ENCODE assay signal across 1 cellular context in the genomic region with DNA sequence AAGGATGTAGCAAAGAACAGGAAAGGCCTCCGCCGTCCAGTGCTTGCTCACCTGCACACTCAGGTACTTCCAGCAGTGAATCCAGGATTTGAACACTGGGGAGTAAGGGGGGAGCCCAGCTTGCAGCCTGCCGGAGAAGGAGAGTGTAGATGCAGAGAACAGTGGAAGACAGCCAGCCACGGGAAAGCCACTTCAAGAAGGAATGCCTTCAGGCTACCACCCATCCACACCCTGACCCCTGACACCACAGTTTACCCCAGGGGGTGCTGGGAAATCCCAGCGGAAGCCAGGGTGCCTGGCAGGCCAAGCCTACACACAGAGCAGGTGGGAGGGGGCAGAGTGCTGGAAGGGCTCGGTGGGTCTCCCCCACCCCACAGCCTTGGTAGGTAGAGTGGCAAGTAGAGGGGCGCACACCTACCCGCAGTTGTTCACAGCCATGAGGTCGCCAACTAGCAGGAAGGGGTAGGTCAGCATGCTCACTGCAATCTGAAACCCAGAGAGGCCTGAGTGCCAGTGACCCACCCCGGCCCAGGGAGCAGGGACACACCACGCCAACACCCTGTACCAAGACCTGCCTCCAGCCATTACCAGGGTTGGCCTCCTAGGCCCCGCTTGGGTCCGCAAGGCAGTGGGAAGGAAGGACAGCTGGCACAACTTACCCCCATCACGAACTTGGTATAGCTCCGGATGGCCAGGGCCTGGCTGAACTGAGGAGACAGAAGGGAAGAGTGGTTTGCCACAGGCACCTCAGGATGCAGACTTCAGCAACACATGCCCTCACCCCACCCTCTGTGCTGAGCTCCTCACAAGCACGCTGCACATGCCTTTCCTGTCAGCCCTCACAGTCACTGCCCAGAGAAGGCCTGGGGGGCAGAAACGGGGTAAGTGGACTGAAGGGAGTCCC.
TF ChIP-seq lines count a peak whose summit lies in the region.

No MANE protein-coding gene starts in this region.

TF ChIP-seq in GM23338, 12 proteins besides CTCF, POLR2A, EP300 and RAD21:
- TF ChIP-seq CREB1 (CRISPR knock-in tag; IDR thresholded peaks at IDR 0.05; ENCODE audit: low read depth) (no peak), NANOG (IDR thresholded peaks at IDR 0.05; ENCODE audit: borderline replicate concordance) (no peak), POLR2AphosphoS5 (IDR thresholded peaks at IDR 0.05; ENCODE audit: low read depth) (no peak), ZNF114 (CRISPR knock-in tag; IDR thresholded peaks at IDR 0.05) (no peak), ZNF331 (CRISPR knock-in tag; IDR thresholded peaks at IDR 0.05; ENCODE audit: low read depth) (no peak), EZH2 (IDR thresholded peaks at IDR 0.05; ENCODE audit: low read depth, unreplicated experiment) (no peak), EZH2phosphoT487 (IDR thresholded peaks at IDR 0.05; ENCODE audit: unreplicated experiment) (no peak), STAT1 (IDR thresholded peaks at IDR 0.05; ENCODE audit: unreplicated experiment) (no peak), JUNB (IDR thresholded peaks at IDR 0.05; ENCODE audit: unreplicated experiment) (no peak)
- TF ChIP-seq, protein P1, sequence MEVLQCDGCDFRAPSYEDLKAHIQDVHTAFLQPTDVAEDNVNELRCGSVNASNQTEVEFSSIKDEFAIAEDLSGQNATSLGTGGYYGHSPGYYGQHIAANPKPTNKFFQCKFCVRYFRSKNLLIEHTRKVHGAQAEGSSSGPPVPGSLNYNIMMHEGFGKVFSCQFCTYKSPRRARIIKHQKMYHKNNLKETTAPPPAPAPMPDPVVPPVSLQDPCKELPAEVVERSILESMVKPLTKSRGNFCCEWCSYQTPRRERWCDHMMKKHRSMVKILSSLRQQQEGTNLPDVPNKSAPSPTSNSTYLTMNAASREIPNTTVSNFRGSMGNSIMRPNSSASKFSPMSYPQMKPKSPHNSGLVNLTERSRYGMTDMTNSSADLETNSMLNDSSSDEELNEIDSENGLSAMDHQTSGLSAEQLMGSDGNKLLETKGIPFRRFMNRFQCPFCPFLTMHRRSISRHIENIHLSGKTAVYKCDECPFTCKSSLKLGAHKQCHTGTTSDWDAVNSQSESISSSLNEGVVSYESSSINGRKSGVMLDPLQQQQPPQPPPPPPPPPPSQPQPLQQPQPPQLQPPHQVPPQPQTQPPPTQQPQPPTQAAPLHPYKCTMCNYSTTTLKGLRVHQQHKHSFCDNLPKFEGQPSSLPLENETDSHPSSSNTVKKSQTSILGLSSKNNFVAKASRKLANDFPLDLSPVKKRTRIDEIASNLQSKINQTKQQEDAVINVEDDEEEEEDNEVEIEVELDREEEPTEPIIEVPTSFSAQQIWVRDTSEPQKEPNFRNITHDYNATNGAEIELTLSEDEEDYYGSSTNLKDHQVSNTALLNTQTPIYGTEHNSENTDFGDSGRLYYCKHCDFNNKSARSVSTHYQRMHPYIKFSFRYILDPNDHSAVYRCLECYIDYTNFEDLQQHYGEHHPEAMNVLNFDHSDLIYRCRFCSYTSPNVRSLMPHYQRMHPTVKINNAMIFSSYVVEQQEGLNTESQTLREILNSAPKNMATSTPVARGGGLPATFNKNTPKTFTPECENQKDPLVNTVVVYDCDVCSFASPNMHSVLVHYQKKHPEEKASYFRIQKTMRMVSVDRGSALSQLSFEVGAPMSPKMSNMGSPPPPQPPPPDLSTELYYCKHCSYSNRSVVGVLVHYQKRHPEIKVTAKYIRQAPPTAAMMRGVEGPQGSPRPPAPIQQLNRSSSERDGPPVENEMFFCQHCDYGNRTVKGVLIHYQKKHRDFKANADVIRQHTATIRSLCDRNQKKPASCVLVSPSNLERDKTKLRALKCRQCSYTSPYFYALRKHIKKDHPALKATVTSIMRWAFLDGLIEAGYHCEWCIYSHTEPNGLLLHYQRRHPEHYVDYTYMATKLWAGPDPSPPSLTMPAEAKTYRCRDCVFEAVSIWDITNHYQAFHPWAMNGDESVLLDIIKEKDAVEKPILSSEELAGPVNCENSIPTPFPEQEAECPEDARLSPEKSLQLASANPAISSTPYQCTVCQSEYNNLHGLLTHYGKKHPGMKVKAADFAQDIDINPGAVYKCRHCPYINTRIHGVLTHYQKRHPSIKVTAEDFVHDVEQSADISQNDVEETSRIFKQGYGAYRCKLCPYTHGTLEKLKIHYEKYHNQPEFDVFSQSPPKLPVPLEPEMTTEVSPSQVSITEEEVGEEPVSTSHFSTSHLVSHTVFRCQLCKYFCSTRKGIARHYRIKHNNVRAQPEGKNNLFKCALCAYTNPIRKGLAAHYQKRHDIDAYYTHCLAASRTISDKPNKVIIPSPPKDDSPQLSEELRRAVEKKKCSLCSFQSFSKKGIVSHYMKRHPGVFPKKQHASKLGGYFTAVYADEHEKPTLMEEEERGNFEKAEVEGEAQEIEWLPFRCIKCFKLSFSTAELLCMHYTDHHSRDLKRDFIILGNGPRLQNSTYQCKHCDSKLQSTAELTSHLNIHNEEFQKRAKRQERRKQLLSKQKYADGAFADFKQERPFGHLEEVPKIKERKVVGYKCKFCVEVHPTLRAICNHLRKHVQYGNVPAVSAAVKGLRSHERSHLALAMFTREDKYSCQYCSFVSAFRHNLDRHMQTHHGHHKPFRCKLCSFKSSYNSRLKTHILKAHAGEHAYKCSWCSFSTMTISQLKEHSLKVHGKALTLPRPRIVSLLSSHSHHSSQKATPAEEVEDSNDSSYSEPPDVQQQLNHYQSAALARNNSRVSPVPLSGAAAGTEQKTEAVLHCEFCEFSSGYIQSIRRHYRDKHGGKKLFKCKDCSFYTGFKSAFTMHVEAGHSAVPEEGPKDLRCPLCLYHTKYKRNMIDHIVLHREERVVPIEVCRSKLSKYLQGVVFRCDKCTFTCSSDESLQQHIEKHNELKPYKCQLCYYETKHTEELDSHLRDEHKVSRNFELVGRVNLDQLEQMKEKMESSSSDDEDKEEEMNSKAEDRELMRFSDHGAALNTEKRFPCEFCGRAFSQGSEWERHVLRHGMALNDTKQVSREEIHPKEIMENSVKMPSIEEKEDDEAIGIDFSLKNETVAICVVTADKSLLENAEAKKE (CRISPR knock-in tag; IDR thresholded peaks at IDR 0.05): no peak
- TF ChIP-seq, protein P2, sequence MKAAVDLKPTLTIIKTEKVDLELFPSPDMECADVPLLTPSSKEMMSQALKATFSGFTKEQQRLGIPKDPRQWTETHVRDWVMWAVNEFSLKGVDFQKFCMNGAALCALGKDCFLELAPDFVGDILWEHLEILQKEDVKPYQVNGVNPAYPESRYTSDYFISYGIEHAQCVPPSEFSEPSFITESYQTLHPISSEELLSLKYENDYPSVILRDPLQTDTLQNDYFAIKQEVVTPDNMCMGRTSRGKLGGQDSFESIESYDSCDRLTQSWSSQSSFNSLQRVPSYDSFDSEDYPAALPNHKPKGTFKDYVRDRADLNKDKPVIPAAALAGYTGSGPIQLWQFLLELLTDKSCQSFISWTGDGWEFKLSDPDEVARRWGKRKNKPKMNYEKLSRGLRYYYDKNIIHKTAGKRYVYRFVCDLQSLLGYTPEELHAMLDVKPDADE (IDR thresholded peaks at IDR 0.05): no peak
- TF ChIP-seq, protein P3, sequence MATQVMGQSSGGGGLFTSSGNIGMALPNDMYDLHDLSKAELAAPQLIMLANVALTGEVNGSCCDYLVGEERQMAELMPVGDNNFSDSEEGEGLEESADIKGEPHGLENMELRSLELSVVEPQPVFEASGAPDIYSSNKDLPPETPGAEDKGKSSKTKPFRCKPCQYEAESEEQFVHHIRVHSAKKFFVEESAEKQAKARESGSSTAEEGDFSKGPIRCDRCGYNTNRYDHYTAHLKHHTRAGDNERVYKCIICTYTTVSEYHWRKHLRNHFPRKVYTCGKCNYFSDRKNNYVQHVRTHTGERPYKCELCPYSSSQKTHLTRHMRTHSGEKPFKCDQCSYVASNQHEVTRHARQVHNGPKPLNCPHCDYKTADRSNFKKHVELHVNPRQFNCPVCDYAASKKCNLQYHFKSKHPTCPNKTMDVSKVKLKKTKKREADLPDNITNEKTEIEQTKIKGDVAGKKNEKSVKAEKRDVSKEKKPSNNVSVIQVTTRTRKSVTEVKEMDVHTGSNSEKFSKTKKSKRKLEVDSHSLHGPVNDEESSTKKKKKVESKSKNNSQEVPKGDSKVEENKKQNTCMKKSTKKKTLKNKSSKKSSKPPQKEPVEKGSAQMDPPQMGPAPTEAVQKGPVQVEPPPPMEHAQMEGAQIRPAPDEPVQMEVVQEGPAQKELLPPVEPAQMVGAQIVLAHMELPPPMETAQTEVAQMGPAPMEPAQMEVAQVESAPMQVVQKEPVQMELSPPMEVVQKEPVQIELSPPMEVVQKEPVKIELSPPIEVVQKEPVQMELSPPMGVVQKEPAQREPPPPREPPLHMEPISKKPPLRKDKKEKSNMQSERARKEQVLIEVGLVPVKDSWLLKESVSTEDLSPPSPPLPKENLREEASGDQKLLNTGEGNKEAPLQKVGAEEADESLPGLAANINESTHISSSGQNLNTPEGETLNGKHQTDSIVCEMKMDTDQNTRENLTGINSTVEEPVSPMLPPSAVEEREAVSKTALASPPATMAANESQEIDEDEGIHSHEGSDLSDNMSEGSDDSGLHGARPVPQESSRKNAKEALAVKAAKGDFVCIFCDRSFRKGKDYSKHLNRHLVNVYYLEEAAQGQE (IDR thresholded peaks at IDR 0.05; ENCODE audit: unreplicated experiment): no peak
